Comparison of ENCODE assay signal across 15 cellular contexts in genomic region chr11:108891143-108891542, GRCh38.
DNase-seq lines count a peak whose midpoint lies in the region; ATAC-seq and TF ChIP-seq lines count a peak whose summit lies in the region.
"Had no signal": no experiment of that assay in that cellular context is flagged by ENCODE, and none has a peak within 500 bp of the region (broad histone marks: within the 10 kb centered on the region; RNA-seq: fewer than 3 reads in every experiment).

No MANE protein-coding gene starts in this region.

- CTCF ChIA-PET in A673 (lab: Charles Lee) (no interaction called here), HEK293T (lab: Yijun Ruan, JAX) (no interaction called here)

- H3K9me3 ChIP-seq in A673 (ENCODE audit: low read depth, low read length, poor library complexity, severe bottlenecking) (no peaks in the 10 kb centered on the region), adrenal gland (replicated peaks in 1 of 3) (no peaks in the 10 kb centered on the region)
- H3K9me3 ChIP-seq: BLaER1 treated with 17β-estradiol and CSF1 and Interleukin-3, amounts not matched to agents 10 nM and 100 nM; HAP-1 had no signal

- BruUV-seq in A673 (replicated peaks; lab: Mats Ljungman, UMichigan), result no TSS peak

- 88 to 96% (median 91%) methylated on average over 2 of the region's 2 CpGs for WGBS in adrenal gland, 4 donors

- POLR2A ChIA-PET in A673 (lab: Charles Lee; ENCODE audit: low non-redundant PET) (no interaction called here), HEK293T (lab: Yijun Ruan, JAX) (no interaction called here)

- H3K4me3 ChIP-seq in A673 (ENCODE audit: low read depth, low read length, poor library complexity, severe bottlenecking), result no peak overlapping the region
- no peak overlapping the region for H3K4me3 ChIP-seq in adrenal gland
- H3K4me3 ChIP-seq: BLaER1 treated with 17β-estradiol and CSF1 and Interleukin-3, amounts not matched to agents 10 nM and 100 nM; HAP-1 had no signal

- intact Hi-C loops in A673 (cut with micrococcal nuclease; ENCODE audit: unreplicated experiment) (no loop called here), adrenal gland (cut with DNase I) (loop anchor here in 1 of 2 donors (5.0 kb wide), 1 partner anchor 41 kb away; no protein-coding TSS in a partner anchor)

- H3K36me3 ChIP-seq in A673 (ENCODE audit: insufficient read depth, low read length, poor library complexity, severe bottlenecking), result no peaks in the 10 kb centered on the region
- H3K36me3 ChIP-seq in adrenal gland (replicated peaks in 1 of 2), result no peaks in the 10 kb centered on the region
- H3K36me3 ChIP-seq: BLaER1 treated with 17β-estradiol and CSF1 and Interleukin-3, amounts not matched to agents 10 nM and 100 nM; HAP-1 had no signal

- no peak for DNase-seq in A673 (ENCODE audit: low spot score)
- DNase-seq in HEK293T (ENCODE audit: extremely low spot score), result peak; percentile 25
- DNase-seq in NCI-H2171 treated with DMSO at 0.1 percent for 48 hours (lab: John Stamatoyannopoulos, UW), result peak; percentile 62
- DNase-seq in left kidney (ENCODE audit: low read depth, low spot score), result peak; percentile 30
- DNase-seq in activated CD4-positive, CD25-positive, alpha-beta regulatory T cell treated with anti-CD3 and anti-CD28 coated beads, Interleukin-2, amount 50 U/mL, for 72 hours, result no peak
- no peak for DNase-seq in glomerular visceral epithelial cell (ENCODE audit: extremely low spot score)
- DNase-seq in adrenal gland, result no peak
- DNase-seq: 8988T; ACHN; Calu3; CD4-positive, alpha-beta T cell; DMS 273 treated with DMSO at 0.1 percent for 48 hours had no signal

- TF ChIP-seq CTCF in A673 (conservative IDR thresholded peaks at IDR 0.05; ENCODE audit: low read depth, low read length) (no peak), adrenal gland (IDR thresholded peaks at IDR 0.05) (no peak)

- no peak for ATAC-seq in HG02840 (IDR thresholded peaks at IDR 0.05; ENCODE audit: low FRiP score, unreplicated experiment)

- H3K27me3 ChIP-seq in A673 (replicated peaks; ENCODE audit: insufficient read depth, low read depth, low read length, poor library complexity) (no peaks in the 10 kb centered on the region), adrenal gland (no peaks in the 10 kb centered on the region)
- H3K27me3 ChIP-seq: BLaER1 treated with 17β-estradiol and CSF1 and Interleukin-3, amounts not matched to agents 10 nM and 100 nM had no signal

- H3K27ac ChIP-seq in A673 (ENCODE audit: low read depth, low read length, poor library complexity, severe bottlenecking) (peak overlapping the region; percentile 40), adrenal gland (no peak overlapping the region)
- H3K27ac ChIP-seq: BLaER1 treated with 17β-estradiol and CSF1 and Interleukin-3, amounts not matched to agents 10 nM and 100 nM had no signal

- no peak for TF ChIP-seq POLR2A in adrenal gland (IDR thresholded peaks at IDR 0.05)

- H3K4me1 ChIP-seq in A673 (ENCODE audit: insufficient read depth, low read length, poor library complexity, severe bottlenecking) (peaks cover 59% of the 10 kb centered on the region), adrenal gland (replicated peaks in 1 of 2) (no peaks in the 10 kb centered on the region)
- H3K4me1 ChIP-seq: HAP-1 had no signal

TF ChIP-seq in HEK293T, 16 proteins besides CTCF, POLR2A, EP300 and RAD21:
- TF ChIP-seq, protein P1, sequence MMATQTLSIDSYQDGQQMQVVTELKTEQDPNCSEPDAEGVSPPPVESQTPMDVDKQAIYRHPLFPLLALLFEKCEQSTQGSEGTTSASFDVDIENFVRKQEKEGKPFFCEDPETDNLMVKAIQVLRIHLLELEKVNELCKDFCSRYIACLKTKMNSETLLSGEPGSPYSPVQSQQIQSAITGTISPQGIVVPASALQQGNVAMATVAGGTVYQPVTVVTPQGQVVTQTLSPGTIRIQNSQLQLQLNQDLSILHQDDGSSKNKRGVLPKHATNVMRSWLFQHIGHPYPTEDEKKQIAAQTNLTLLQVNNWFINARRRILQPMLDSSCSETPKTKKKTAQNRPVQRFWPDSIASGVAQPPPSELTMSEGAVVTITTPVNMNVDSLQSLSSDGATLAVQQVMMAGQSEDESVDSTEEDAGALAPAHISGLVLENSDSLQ (IDR thresholded peaks at IDR 0.05), result peak; percentile 55; the same call in 1 of the 2 replicates
- TF ChIP-seq ELF4 (IDR thresholded peaks at IDR 0.05), result no peak

Comparison
In these comparisons a context has a peak if more than half of its experiments do, and no peak if none do; other contexts are left out.
1. DNase-seq: peak in HEK293T (single experiment), NCI-H2171 treated with DMSO at 0.1 percent for 48 hours (single experiment) and left kidney (single experiment); none in A673 (single experiment), activated CD4-positive, CD25-positive, alpha-beta regulatory T cell treated with anti-CD3 and anti-CD28 coated beads, Interleukin-2, amount 50 U/mL, for 72 hours (single experiment), glomerular visceral epithelial cell (single experiment) and adrenal gland (0 of 7).